ENCODE assay signal across 8 cellular contexts in the genomic region with DNA sequence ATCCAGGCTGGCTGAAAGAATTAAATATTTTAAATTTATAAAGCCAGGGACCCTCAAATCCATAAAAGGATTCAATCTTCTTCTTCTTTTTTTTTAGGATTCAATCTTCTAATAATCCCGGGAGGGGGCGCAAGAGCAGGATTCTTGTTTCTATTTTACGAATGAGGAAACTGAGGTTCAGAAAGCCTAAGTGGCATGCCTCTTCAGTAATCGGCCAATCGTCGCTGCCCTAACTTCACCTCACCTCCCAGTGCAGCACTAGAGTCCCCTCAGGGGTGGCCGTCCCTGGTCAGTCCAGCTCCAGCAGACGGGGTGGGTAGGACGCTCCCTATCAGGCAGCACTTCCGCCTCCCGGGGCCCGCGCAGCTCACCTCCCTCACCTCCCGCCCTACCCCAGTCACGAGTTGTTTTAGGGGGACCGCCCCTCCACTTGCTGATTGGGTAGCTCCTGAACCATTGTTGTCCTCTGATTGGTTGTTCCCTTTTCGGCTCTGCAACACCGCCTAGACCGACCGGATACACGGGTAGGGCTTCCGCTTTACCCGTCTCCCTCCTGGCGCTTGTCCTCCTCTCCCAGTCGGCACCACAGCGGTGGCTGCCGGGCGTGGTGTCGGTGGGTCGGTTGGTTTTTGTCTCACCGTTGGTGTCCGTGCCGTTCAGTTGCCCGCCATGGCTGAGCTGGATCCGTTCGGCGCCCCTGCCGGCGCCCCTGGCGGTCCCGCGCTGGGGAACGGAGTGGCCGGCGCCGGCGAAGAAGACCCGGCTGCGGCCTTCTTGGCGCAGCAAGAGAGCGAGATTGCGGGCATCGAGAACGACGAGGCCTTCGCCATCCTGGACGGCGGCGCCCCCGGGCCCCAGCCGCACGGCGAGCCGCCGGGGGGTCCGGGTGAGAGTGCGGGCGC.
DNase-seq lines count a peak whose midpoint lies in the region; ATAC-seq and FAIRE-seq lines count a peak whose summit lies in the region.

A gene with protein sequence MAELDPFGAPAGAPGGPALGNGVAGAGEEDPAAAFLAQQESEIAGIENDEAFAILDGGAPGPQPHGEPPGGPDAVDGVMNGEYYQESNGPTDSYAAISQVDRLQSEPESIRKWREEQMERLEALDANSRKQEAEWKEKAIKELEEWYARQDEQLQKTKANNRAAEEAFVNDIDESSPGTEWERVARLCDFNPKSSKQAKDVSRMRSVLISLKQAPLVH (plus strand): TSS at position 534 of the 902 bp plus-strand sequence. CDS start 136 bp downstream, at position 670.

- ATAC-seq in GM19043 (IDR thresholded peaks at IDR 0.05; ENCODE audit: low read depth, unreplicated experiment) (peak; percentile 97), HG03378 (IDR thresholded peaks at IDR 0.05; ENCODE audit: unreplicated experiment) (peak; percentile 95)
- ATAC-seq in activated CD4-positive, CD25-positive, alpha-beta regulatory T cell treated with anti-CD3 and anti-CD28 coated beads, Interleukin-2, amount 50 U/mL, for 24 hours = peak; percentile 99 to 100

- peak; percentile 100 for DNase-seq in Ammon's horn (ENCODE audit: low spot score)
- DNase-seq in NCI-H446 treated with DMSO at 0.1 percent for 48 hours (lab: John Stamatoyannopoulos, UW) = peak; percentile 98
- DNase-seq in cerebellar cortex (ENCODE audit: low spot score) = peak; percentile 100
- peak; percentile 84 for DNase-seq in stimulated activated CD4-positive, alpha-beta T cell treated with anti-CD3 and anti-CD28 coated beads, Interleukin-12 subunit alpha, Interleukin-12 subunit beta, amount 100 ng/mL, for 4 hours

- FAIRE-seq in islet of Langerhans (lab: Jason Lieb, UNC) = peak; percentile 17

Comparison
In these comparisons a context has a peak if more than half of its experiments do, and no peak if none do; other contexts are left out.
1. Peak in every context shown above with its lines: DNase-seq and ATAC-seq.